In genomic region chr18:44818668-44819403, GRCh38 we compare ENCODE assay signal across 17 cellular contexts.
DNase-seq lines count a peak whose midpoint lies in the region; ATAC-seq and TF ChIP-seq lines count a peak whose summit lies in the region.
"Had no signal": no experiment of that assay in that cellular context is flagged by ENCODE, and none has a peak within 500 bp of the region (broad histone marks: within the 10 kb centered on the region; RNA-seq: fewer than 3 reads in every experiment).

No MANE protein-coding gene starts in this region.

- H3K27ac Mint-ChIP-seq in CD4-positive, CD25-positive, alpha-beta regulatory T cell, result no peak overlapping the region
- peak overlapping the region; percentile 8 for H3K27ac Mint-ChIP-seq in mesothelial cell of epicardium
- H3K27ac Mint-ChIP-seq: activated naive CD8-positive, alpha-beta T cell; progenitor cell of endocrine pancreas had no signal

- peak overlapping the region in 1 of 4 donors; percentile 5 for H3K4me3 Mint-ChIP-seq in CD4-positive, CD25-positive, alpha-beta regulatory T cell
- H3K4me3 Mint-ChIP-seq in mesothelial cell of epicardium, result no peak overlapping the region
- H3K4me3 Mint-ChIP-seq: activated naive CD8-positive, alpha-beta T cell had no signal

- no peaks in the 10 kb centered on the region for H3K9me3 ChIP-seq in CD4-positive, CD25-positive, alpha-beta regulatory T cell (ENCODE audit: control insufficient read depth in 2 of 2, low read length in 2 of 2)
- H3K9me3 ChIP-seq in OCI-LY7 (ENCODE audit: low read length) (no peaks in the 10 kb centered on the region), lower lobe of right lung (no peaks in the 10 kb centered on the region)
- H3K9me3 ChIP-seq: colonic mucosa had no signal

- BruUV-seq in OCI-LY7 (replicated peaks; lab: Mats Ljungman, UMichigan), result no TSS peak

- DNase-seq in CD4-positive, CD25-positive, alpha-beta regulatory T cell, result no peak
- DNase-seq in OCI-LY7 (ENCODE audit: low spot score) (no peak), mesothelial cell of epicardium (ENCODE audit: low spot score in 2 of 2, unreplicated experiment in 2 of 2) (no peak), DMS53 (lab: John Stamatoyannopoulos, UW) (no peak), lower lobe of right lung (no peak), DMS153 (lab: John Stamatoyannopoulos, UW) (no peak)
- DNase-seq in activated CD4-positive, CD25-positive, alpha-beta regulatory T cell (lab: John Stamatoyannopoulos, UW), result no peak
- DNase-seq: activated CD4-positive, alpha-beta T cell treated with anti-CD3 and anti-CD28 coated beads, Interleukin-2, amount 50 U/mL, for 48 hours; colonic mucosa; PC-3; stimulated activated CD4-positive, alpha-beta T cell treated with anti-CD3 and anti-CD28 coated beads, Interleukin-2, amount 100 ng/mL, for 48 hours; stimulated activated naive CD4-positive, alpha-beta T cell treated with Interleukin-2 at 50 U/mL for 16 hours; SW 1271 had no signal

- no peaks in the 10 kb centered on the region for H3K27me3 ChIP-seq in CD4-positive, CD25-positive, alpha-beta regulatory T cell (ENCODE audit: control insufficient read depth, insufficient read depth, low read length)
- no peaks in the 10 kb centered on the region for H3K27me3 ChIP-seq in lower lobe of right lung (ENCODE audit: low read depth)
- H3K27me3 ChIP-seq: colonic mucosa had no signal

- H3K36me3 Mint-ChIP-seq in CD4-positive, CD25-positive, alpha-beta regulatory T cell, result no peaks in the 10 kb centered on the region
- H3K36me3 Mint-ChIP-seq in mesothelial cell of epicardium, result peaks cover 2% of the 10 kb centered on the region
- H3K36me3 Mint-ChIP-seq: activated naive CD8-positive, alpha-beta T cell had no signal

- peak; percentile 37 for ATAC-seq in CD4-positive, CD25-positive, alpha-beta regulatory T cell (ENCODE audit: low read depth in 2 of 2)
- ATAC-seq in GM18868 (IDR thresholded peaks at IDR 0.05; ENCODE audit: unreplicated experiment) (peak; percentile 56), lower lobe of right lung (no peak)
- ATAC-seq: PC-3 had no signal

- no peaks in the 10 kb centered on the region for H3K9me2 ChIP-seq in OCI-LY7 (ENCODE audit: insufficient read depth, low read length)

- intact Hi-C loops in OCI-LY7 (cut with micrococcal nuclease; ENCODE audit: unreplicated experiment), result no loop called here
- intact Hi-C loops in lower lobe of right lung (cut with DNase I), result no loop called here

- H3K4me3 ChIP-seq in CD4-positive, CD25-positive, alpha-beta regulatory T cell (ENCODE audit: low read depth, low read length), result no peak overlapping the region
- H3K4me3 ChIP-seq in OCI-LY7 (ENCODE audit: low read depth, low read length, poor library complexity, severe bottlenecking) (no peak overlapping the region), lower lobe of right lung (no peak overlapping the region)
- H3K4me3 ChIP-seq: colonic mucosa had no signal

- H3K36me3 ChIP-seq in CD4-positive, CD25-positive, alpha-beta regulatory T cell (ENCODE audit: control insufficient read depth, insufficient read depth, low read length), result no peaks in the 10 kb centered on the region
- H3K36me3 ChIP-seq in OCI-LY7 (ENCODE audit: insufficient read depth, low read length) (no peaks in the 10 kb centered on the region), lower lobe of right lung (no peaks in the 10 kb centered on the region)
- H3K36me3 ChIP-seq: colonic mucosa had no signal

- H3K27ac ChIP-seq in CD4-positive, CD25-positive, alpha-beta regulatory T cell (ENCODE audit: insufficient read depth, low read length, poor library complexity, severe bottlenecking), result no peak overlapping the region
- H3K27ac ChIP-seq in OCI-LY7 (ENCODE audit: low read depth, low read length, poor library complexity, severe bottlenecking) (peak overlapping the region; percentile 39), lower lobe of right lung (no peak overlapping the region)
- H3K27ac ChIP-seq: colonic mucosa, HL-60 had no signal

- H3K27me3 Mint-ChIP-seq in CD4-positive, CD25-positive, alpha-beta regulatory T cell, result no peaks in the 10 kb centered on the region
- no peaks in the 10 kb centered on the region for H3K27me3 Mint-ChIP-seq in mesothelial cell of epicardium (ENCODE audit: low read depth)
- H3K27me3 Mint-ChIP-seq: activated naive CD8-positive, alpha-beta T cell; progenitor cell of endocrine pancreas had no signal

- peaks cover 3 to 6% (median 4%) of the 10 kb centered on the region in 4 donors for H3K4me1 Mint-ChIP-seq in CD4-positive, CD25-positive, alpha-beta regulatory T cell
- peaks cover 42% of the 10 kb centered on the region for H3K4me1 Mint-ChIP-seq in mesothelial cell of epicardium

- H3K79me2 ChIP-seq in OCI-LY7 (ENCODE audit: insufficient read depth, low read depth, low read length), result no peaks in the 10 kb centered on the region

- POLR2A ChIA-PET in OCI-LY7 (lab: Charles Lee), result no interaction called here

- H2AFZ ChIP-seq in OCI-LY7 (ENCODE audit: low read length), result peak overlapping the region; percentile 90; the same call in 1 of the 2 replicates

- TF ChIP-seq CTCF in OCI-LY7 (conservative IDR thresholded peaks at IDR 0.05; ENCODE audit: low read length), result no peak
- no peak for TF ChIP-seq CTCF in mesothelial cell of epicardium (IDR thresholded peaks at IDR 0.05; ENCODE audit: unreplicated experiment)
- TF ChIP-seq CTCF in lower lobe of right lung (IDR thresholded peaks at IDR 0.05), result no peak

- no peaks in the 10 kb centered on the region for H3K4me1 ChIP-seq in CD4-positive, CD25-positive, alpha-beta regulatory T cell (ENCODE audit: control insufficient read depth, insufficient read depth, low read length, poor library complexity, severe bottlenecking)
- H3K4me1 ChIP-seq in OCI-LY7 (ENCODE audit: insufficient read depth, low read length, poor library complexity, severe bottlenecking) (peaks cover 33% of the 10 kb centered on the region), lower lobe of right lung (peaks cover 8% of the 10 kb centered on the region)
- H3K4me1 ChIP-seq: colonic mucosa had no signal

- H4K20me1 ChIP-seq in OCI-LY7 (ENCODE audit: insufficient read depth, low read length), result no peaks in the 10 kb centered on the region

- CTCF ChIA-PET in OCI-LY7 (lab: Charles Lee; ENCODE audit: unreplicated experiment), result no interaction called here

- H3K9me3 Mint-ChIP-seq in CD4-positive, CD25-positive, alpha-beta regulatory T cell, result peaks cover 0 to 2% (median 0%) of the 10 kb centered on the region in 7 donors
- no peaks in the 10 kb centered on the region for H3K9me3 Mint-ChIP-seq in mesothelial cell of epicardium

- H3K4me2 ChIP-seq in OCI-LY7 (ENCODE audit: low read length), result peak overlapping the region; percentile 52; the same call in 1 of the 2 replicates

Comparison
In these comparisons a context has a peak if more than half of its experiments do, and no peak if none do; other contexts are left out.
1. ATAC-seq: peak in CD4-positive, CD25-positive, alpha-beta regulatory T cell (2 of 2) and GM18868 (single experiment); none in lower lobe of right lung (0 of 2).